ENCODE assay signal across 7 cellular contexts in genomic region chr19:4064551-4065260, GRCh38. TPM values are rescaled to one million over a fixed set of nuclear protein-coding genes. Genes with fewer than 3 reads are reported as not detected.
DNase-seq lines count a peak whose midpoint lies in the region; ATAC-seq, FAIRE-seq and TF ChIP-seq lines count a peak whose summit lies in the region.

No MANE protein-coding gene starts in this region.

- WGBS in transverse colon (ENCODE audit: low coverage in 1 of 2), 2 donors: 1% methylated on average over 42 of the region's 56 CpGs; no CpG with 5 or more reads in 1 of the 2 donors

- peak; percentile 59 for FAIRE-seq in GM12891 (lab: Jason Lieb, UNC)

- in situ Hi-C loops in transverse colon (cut with MboI; ENCODE audit: low pct_ligation_motif_present in 1 of 4, low pct_unique_long_range_greater_than_20kb in 1 of 4, low sequenced_read_pairs in 3 of 4): no loop called here

- H3K27ac ChIP-seq in epithelial cell of prostate: peak overlapping the region; percentile 89
- peak overlapping the region; percentile 98 to 100 for H3K27ac ChIP-seq in mucosa of rectum (ENCODE audit: low read depth in 2 of 2, low read length in 2 of 2)
- H3K27ac ChIP-seq in transverse colon: peak overlapping the region; percentile 97 to 100 (median 99)

- DNase-seq in GM12891 (ENCODE audit: insufficient read length, low spot score): no peak
- peak; percentile 43 for DNase-seq in activated CD4-positive, alpha-beta T cell treated with anti-CD3 and anti-CD28 coated beads, Interleukin-2, amount 10 ng/mL, durations not matched to agents 7 days and 5 days
- no peak for DNase-seq in epithelial cell of prostate (ENCODE audit: low read depth, low spot score)
- peak; percentile 66 for DNase-seq in transverse colon

- peak overlapping the region; percentile 80 to 96 for H3K9ac ChIP-seq in mucosa of rectum (ENCODE audit: low read depth in 1 of 2, low read length in 2 of 2)

- H3K27me3 ChIP-seq in mucosa of rectum (ENCODE audit: control insufficient read depth in 2 of 2, insufficient read depth in 2 of 2, low read length in 2 of 2) (no peaks in the 10 kb centered on the region), transverse colon (no peaks in the 10 kb centered on the region)

- peak overlapping the region; percentile 79 to 82 for H3K4me3 ChIP-seq in mucosa of rectum (ENCODE audit: low read length in 2 of 2)
- H3K4me3 ChIP-seq in transverse colon: peak overlapping the region; percentile 87 to 100 (median 92)

- peaks cover 28% of the 10 kb centered on the region for H3K4me1 Mint-ChIP-seq in activated CD4-positive, alpha-beta T cell treated with anti-CD3 and anti-CD28 coated beads, Interleukin-2, amount 10 ng/mL, durations not matched to agents 7 days and 5 days

- POLR2A ChIA-PET in activated CD4-positive, alpha-beta T cell treated with anti-CD3 and anti-CD28 coated beads, Interleukin-2, amount 10 ng/mL, durations not matched to agents 7 days and 5 days (lab: Charles Lee): no interaction called here

- H3K9me3 ChIP-seq in mucosa of rectum (ENCODE audit: control insufficient read depth in 2 of 2, low read length in 2 of 2) (no peaks in the 10 kb centered on the region), transverse colon (no peaks in the 10 kb centered on the region)

- peak overlapping the region; percentile 13 for H3K27ac Mint-ChIP-seq in activated CD4-positive, alpha-beta T cell treated with anti-CD3 and anti-CD28 coated beads, Interleukin-2, amount 10 ng/mL, durations not matched to agents 7 days and 5 days

- ATAC-seq in HG03354 (IDR thresholded peaks at IDR 0.05; ENCODE audit: poor library complexity, severe bottlenecking, unreplicated experiment): peak; percentile 7
- ATAC-seq in GM19351 (IDR thresholded peaks at IDR 0.05; ENCODE audit: unreplicated experiment): no peak

- no peak for TF ChIP-seq POLR2A in GM12891 (IDR thresholded peaks at IDR 0.05; ENCODE audit: low read depth, low read length)
- TF ChIP-seq POLR2A in transverse colon (IDR thresholded peaks at IDR 0.05): peak; percentile 70

- intact Hi-C loops in transverse colon (cut with DNase I; ENCODE audit: low total_unique reads): loop anchor here (5.0 kb wide), 1 partner anchor 77 kb away; the partner anchor contains the start of gene EEF2

- peaks cover 4% of the 10 kb centered on the region for H3K36me3 Mint-ChIP-seq in activated CD4-positive, alpha-beta T cell treated with anti-CD3 and anti-CD28 coated beads, Interleukin-2, amount 10 ng/mL, durations not matched to agents 7 days and 5 days (ENCODE audit: low read depth)

- H3K9me3 Mint-ChIP-seq in activated CD4-positive, alpha-beta T cell treated with anti-CD3 and anti-CD28 coated beads, Interleukin-2, amount 10 ng/mL, durations not matched to agents 7 days and 5 days: no peaks in the 10 kb centered on the region

- peak overlapping the region; percentile 77 for H3K4me3 Mint-ChIP-seq in activated CD4-positive, alpha-beta T cell treated with anti-CD3 and anti-CD28 coated beads, Interleukin-2, amount 10 ng/mL, durations not matched to agents 7 days and 5 days

- no peak for TF ChIP-seq CTCF in transverse colon (IDR thresholded peaks at IDR 0.05)

- no peaks in the 10 kb centered on the region for H3K27me3 Mint-ChIP-seq in activated CD4-positive, alpha-beta T cell treated with anti-CD3 and anti-CD28 coated beads, Interleukin-2, amount 10 ng/mL, durations not matched to agents 7 days and 5 days

- CTCF ChIA-PET in activated CD4-positive, alpha-beta T cell treated with anti-CD3 and anti-CD28 coated beads, Interleukin-2, amount 10 ng/mL, durations not matched to agents 7 days and 5 days (lab: Charles Lee): no interaction called here

- TF ChIP-seq EP300 in transverse colon (IDR thresholded peaks at IDR 0.05; ENCODE audit: low read depth): peak; percentile 12

- H3K36me3 ChIP-seq in mucosa of rectum (ENCODE audit: control insufficient read depth in 2 of 2, insufficient read depth in 2 of 2, low read length in 2 of 2) (peaks cover 0 to 3% of the 10 kb centered on the region in 2 donors), transverse colon (no peaks in the 10 kb centered on the region)

- H3K4me1 ChIP-seq in mucosa of rectum (ENCODE audit: control insufficient read depth in 2 of 2, insufficient read depth in 2 of 2, low read length in 2 of 2): peaks cover 48 to 50% of the 10 kb centered on the region in 2 donors
- peaks cover 44 to 63% (median 56%) of the 10 kb centered on the region in 4 donors for H3K4me1 ChIP-seq in transverse colon

TF ChIP-seq in GM12891, 5 proteins besides CTCF, POLR2A, EP300 and RAD21:
- no peak for TF ChIP-seq TAF1 (IDR thresholded peaks at IDR 0.05; ENCODE audit: low read depth, low read length)
- TF ChIP-seq PAX5 (IDR thresholded peaks at IDR 0.05; ENCODE audit: insufficient read depth, low read length, severe bottlenecking): no peak
- no peak for TF ChIP-seq SPI1 (IDR thresholded peaks at IDR 0.05; ENCODE audit: low read depth, low read length)
- TF ChIP-seq POU2F2 (IDR thresholded peaks at IDR 0.05; ENCODE audit: low read depth, low read length): no peak
- no peak for TF ChIP-seq POLR2AphosphoS5 (IDR thresholded peaks at IDR 0.05; ENCODE audit: low read depth, low read length)

RNA-seq across cellular contexts. Expression of gene ZBTB7A, which starts 2.0 kb away (rescaled TPM):
- 7.3 TPM for polyA plus RNA-seq in GM12891 (2012; ENCODE audit: low read depth, missing spikeins)
- total RNA-seq in activated CD4-positive, alpha-beta T cell treated with anti-CD3 and anti-CD28 coated beads, Interleukin-2, amount 10 ng/mL, durations not matched to agents 7 days and 5 days: 10 to 100 TPM; 39.4 to 47.5 TPM
- total RNA-seq in transverse colon: 100 to 1,000 TPM; 101 to 224 (median 141) TPM

RNA-seq across cellular contexts. Expression of gene PIAS4, which starts 57.2 kb away (rescaled TPM):
- 14.1 TPM for polyA plus RNA-seq in GM12891 (2012; ENCODE audit: low read depth, missing spikeins)
- 10 to 100 TPM; 33.3 to 40.4 TPM for total RNA-seq in activated CD4-positive, alpha-beta T cell treated with anti-CD3 and anti-CD28 coated beads, Interleukin-2, amount 10 ng/mL, durations not matched to agents 7 days and 5 days
- 100 to 1,000 TPM in 1 of 4 donors, 10 to 100 TPM in 3; 15.5 to 110 (median 23.0) TPM for total RNA-seq in transverse colon

RNA-seq across cellular contexts. Expression of gene MAP2K2, which starts 59.2 kb away (rescaled TPM):
- polyA plus RNA-seq in GM12891 (2012; ENCODE audit: low read depth, missing spikeins): 130 TPM
- 100 to 1,000 TPM; 175 to 202 TPM for total RNA-seq in activated CD4-positive, alpha-beta T cell treated with anti-CD3 and anti-CD28 coated beads, Interleukin-2, amount 10 ng/mL, durations not matched to agents 7 days and 5 days
- total RNA-seq in transverse colon: 100 to 1,000 TPM; 136 to 199 (median 195) TPM

Comparison
In these comparisons a context has a peak if more than half of its experiments do, and no peak if none do; other contexts are left out.
1. DNase-seq: peak in activated CD4-positive, alpha-beta T cell treated with anti-CD3 and anti-CD28 coated beads, Interleukin-2, amount 10 ng/mL, durations not matched to agents 7 days and 5 days (single experiment) and transverse colon (single experiment); none in GM12891 (single experiment) and epithelial cell of prostate (single experiment).
2. Peak in every context shown above with its lines, with median percentiles within 50 percentile points of each other: H3K27ac ChIP-seq.